Comparison of ENCODE assay signal across 8 cellular contexts in the genomic region with DNA sequence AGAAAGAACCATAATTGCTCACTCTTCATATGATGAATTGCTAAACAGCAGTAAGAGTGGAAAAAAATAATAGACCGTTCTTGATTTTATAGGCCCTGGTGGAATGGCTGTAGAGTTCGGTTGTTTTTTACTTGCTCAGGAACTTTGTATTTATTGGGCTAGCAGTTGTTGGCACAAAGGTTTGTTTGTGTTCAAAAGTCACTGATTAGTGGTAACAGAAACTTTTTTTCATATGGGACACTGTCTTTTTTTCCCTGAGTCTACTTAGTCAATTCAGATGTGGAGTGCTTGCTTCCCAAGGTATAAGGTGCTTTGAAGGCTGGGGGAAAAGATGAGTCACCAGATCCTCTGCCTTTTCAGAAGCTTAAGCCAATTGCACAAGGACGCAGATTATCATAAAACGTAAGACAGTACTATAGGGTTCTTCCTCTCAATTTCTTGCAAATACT. TPM values are rescaled to one million over a fixed set of nuclear protein-coding genes. Genes with fewer than 3 reads are reported as not detected.
A peak's percentile ranks its signal among the peaks of the same experiment; 100 is the strongest.
DNase-seq lines count a peak whose midpoint lies in the region; ATAC-seq and TF ChIP-seq lines count a peak whose summit lies in the region.

No MANE protein-coding gene starts in this region.

- no peak overlapping the region for H2AFZ ChIP-seq in IMR-90 (replicated peaks; ENCODE audit: low read length, poor library complexity)

- ATAC-seq in IMR-90 (ENCODE audit: low read depth) (no peak), GM19397 (IDR thresholded peaks at IDR 0.05; ENCODE audit: unreplicated experiment) (no peak)

- no peak overlapping the region for H4K5ac ChIP-seq in IMR-90 (ENCODE audit: low read depth, low read length)

- no CpG with 5 or more reads among the region's 4 CpGs for WGBS in IMR-90 (ENCODE audit: extremely low coverage in 2 of 2, insufficient read length in 1 of 2), 2 experiments

- TF ChIP-seq POLR2A in IMR-90 (IDR thresholded peaks at IDR 0.05; ENCODE audit: low read depth, low read length), result no peak

- H2AK9ac ChIP-seq in IMR-90 (replicated peaks; ENCODE audit: low read depth, low read length, poor library complexity), result no peak overlapping the region

- no peak overlapping the region for H3K18ac ChIP-seq in IMR-90 (ENCODE audit: low read depth, low read length)

- CTCF ChIA-PET in Caco-2 (lab: Charles Lee), result no interaction called here
- CTCF ChIA-PET in IMR-90 (lab: Yijun Ruan, JAX), result no interaction called here

- H3K4me1 Mint-ChIP-seq in Caco-2 (ENCODE audit: low read depth, unreplicated experiment), result peaks cover 37% of the 10 kb centered on the region

- H3K36me3 ChIP-seq in Caco-2 (ENCODE audit: control insufficient read depth, insufficient read depth, low read length) (no peaks in the 10 kb centered on the region), IMR-90 (ENCODE audit: control insufficient read depth, insufficient read depth, low read length) (no peaks in the 10 kb centered on the region)

- H2BK5ac ChIP-seq in IMR-90 (ENCODE audit: low read depth, low read length, poor library complexity, severe bottlenecking), result no peak overlapping the region

- H3K27me3 Mint-ChIP-seq in Caco-2 (ENCODE audit: insufficient read depth, unreplicated experiment), result no peaks in the 10 kb centered on the region

- H2BK15ac ChIP-seq in IMR-90 (ENCODE audit: low read depth, low read length), result no peak overlapping the region

- H3K4me2 ChIP-seq in IMR-90 (ENCODE audit: low read depth, low read length), result no peak overlapping the region

- no peak overlapping the region for H3K56ac ChIP-seq in IMR-90 (ENCODE audit: extremely low read depth, insufficient read depth, low read length)

- peaks cover 8% of the 10 kb centered on the region; the same call in 1 of the 2 replicates for H3K9me1 ChIP-seq in IMR-90 (ENCODE audit: insufficient read depth, low read length)

- BruUV-seq in Caco-2 (replicated peaks; lab: Mats Ljungman, UMichigan) (no TSS peak), IMR-90 (replicated peaks; lab: Mats Ljungman, UMichigan) (no TSS peak)

- in situ Hi-C loops in IMR-90 (cut with MboI; ENCODE audit: low sequenced_read_pairs), result no loop called here

- H3K9me3 Mint-ChIP-seq in Caco-2 (ENCODE audit: unreplicated experiment), result no peaks in the 10 kb centered on the region

- peaks cover 11% of the 10 kb centered on the region for H3K36me3 Mint-ChIP-seq in Caco-2 (ENCODE audit: insufficient read depth, unreplicated experiment)

- H3K4me3 Mint-ChIP-seq in Caco-2 (ENCODE audit: unreplicated experiment), result peak overlapping the region; percentile 65

- H4K91ac ChIP-seq in IMR-90 (ENCODE audit: insufficient read depth, low read depth, low read length), result no peak overlapping the region

- H3K27ac Mint-ChIP-seq in Caco-2 (ENCODE audit: unreplicated experiment), result peak overlapping the region; percentile 72

- dilution Hi-C loops in IMR-90 (cut with HindIII; ENCODE audit: low sequenced_read_pairs, unreplicated experiment), result no loop called here

- no peak overlapping the region for H3K27ac ChIP-seq in IMR-90 (ENCODE audit: insufficient read depth, low read length)

- H3K9ac ChIP-seq in IMR-90 (ENCODE audit: low read depth, low read length), result no peak overlapping the region

- TF ChIP-seq CTCF in Caco-2 (IDR thresholded peaks at IDR 0.05; ENCODE audit: insufficient read depth in 1 of 2, low read depth in 1 of 2, low read length in 1 of 2, severe bottlenecking in 1 of 2, unreplicated experiment in 1 of 2), result no peak
- no peak for TF ChIP-seq CTCF in IMR-90 (conservative IDR thresholded peaks at IDR 0.05; ENCODE audit: low read depth, low read length)

- TF ChIP-seq RAD21 in IMR-90 (IDR thresholded peaks at IDR 0.05; ENCODE audit: low read length), result no peak

- H3K27me3 ChIP-seq in Caco-2 (replicated peaks; ENCODE audit: control insufficient read depth, insufficient read depth, low read length), result no peaks in the 10 kb centered on the region
- no peaks in the 10 kb centered on the region for H3K27me3 ChIP-seq in IMR-90 (ENCODE audit: control insufficient read depth, insufficient read depth, low read length)

- no peak overlapping the region for H2BK120ac ChIP-seq in IMR-90 (ENCODE audit: low read depth, low read length)

- H3K14ac ChIP-seq in IMR-90 (replicated peaks; ENCODE audit: low read depth, low read length), result no peak overlapping the region

- POLR2A ChIA-PET in Caco-2 (lab: Charles Lee) (no interaction called here), IMR-90 (lab: Charles Lee; ENCODE audit: unreplicated experiment) (interaction anchor here (0.6 kb wide), 1 partner anchor 12 kb away, joined by 4 read pairs; no protein-coding TSS in a partner anchor)

- DNase-seq in Caco-2, result peak; percentile 55 to 65
- DNase-seq in IMR-90, result peak; percentile 61
- peak; percentile 70 for DNase-seq in astrocyte of the hippocampus (ENCODE audit: low read depth, low spot score)
- peak; percentile 17 to 71 for DNase-seq in lung microvascular endothelial cell (ENCODE audit: low read depth in 2 of 2)
- no peak for DNase-seq in NCI-H510A (lab: John Stamatoyannopoulos, UW)
- DNase-seq in NK-92 (lab: John Stamatoyannopoulos, UW; ENCODE audit: unreplicated experiment), result no peak
- DNase-seq in germinal center (ENCODE audit: low spot score), result no peak

- no peak overlapping the region for H3K4ac ChIP-seq in IMR-90 (ENCODE audit: low read depth, low read length)

- no peak overlapping the region for H3K23ac ChIP-seq in IMR-90 (ENCODE audit: low read depth, low read length)

- no peak overlapping the region for H4K8ac ChIP-seq in IMR-90 (ENCODE audit: low read depth in 2 of 2, low read length in 2 of 2)

- H4K20me1 ChIP-seq in IMR-90 (ENCODE audit: insufficient read depth, low read length), result peaks cover 4% of the 10 kb centered on the region; the same call in 1 of the 2 replicates

- intact Hi-C loops in Caco-2 (cut with micrococcal nuclease; ENCODE audit: unreplicated experiment), result loop anchor here (1.0 to 5.0 kb wide), 2 partner anchors 26 to 46 kb away; a partner anchor contains a TSS
- intact Hi-C loops in IMR-90 (cut with micrococcal nuclease), result no loop called here

- H3K4me3 ChIP-seq in Caco-2 (ENCODE audit: low read depth, low read length) (peak overlapping the region; percentile 11; the same call in 1 of the 2 replicates), IMR-90 (ENCODE audit: insufficient read depth, low read depth, low read length) (no peak overlapping the region)

- no peak overlapping the region for H2AK5ac ChIP-seq in IMR-90 (ENCODE audit: low read depth, low read length)

- H3K4me1 ChIP-seq in Caco-2 (peaks cover 28% of the 10 kb centered on the region), IMR-90 (ENCODE audit: control insufficient read depth, insufficient read depth, low read length) (peaks cover 9% of the 10 kb centered on the region)

- H3K9me3 ChIP-seq in Caco-2, result no peaks in the 10 kb centered on the region
- H3K9me3 ChIP-seq in IMR-90 (ENCODE audit: control insufficient read depth, insufficient read depth, low read length), result no peaks in the 10 kb centered on the region

- peaks cover 7 to 31% of the 10 kb centered on the region in 2 experiments; a peak in 3 of 4 replicates for H3K79me1 ChIP-seq in IMR-90 (ENCODE audit: low read depth in 1 of 2, low read length in 2 of 2)

- H2BK20ac ChIP-seq in IMR-90 (ENCODE audit: low read depth, low read length), result no peak overlapping the region

TF ChIP-seq in IMR-90, 13 proteins besides CTCF, POLR2A, EP300 and RAD21:
- TF ChIP-seq FOS (IDR thresholded peaks at IDR 0.05; ENCODE audit: low read depth, low read length) (no peak), MXI1 (IDR thresholded peaks at IDR 0.05; ENCODE audit: borderline replicate concordance, low read depth, low read length) (no peak)

RNA-seq across cellular contexts. Expression of a gene that starts 25.8 kb away (rescaled TPM):
- total RNA-seq in Caco-2 (2022) (20.1 and 20.5 TPM in 2 replicates), IMR-90 (2012; rRNA removed) (3.6 TPM in 2 replicates), lung microvascular endothelial cell (2.6 and 3.3 TPM in 2 replicates)
- polyA plus RNA-seq in IMR-90 (2012; rRNA removed), result 3.3 and 4.2 TPM in 2 replicates
- polyA plus RNA-seq in IMR-90 (2012; cell fraction: cytosol; rRNA removed), result 2.4 and 2.7 TPM in 2 replicates
- polyA plus RNA-seq in IMR-90 (2012; cell fraction: nucleus; rRNA removed; ENCODE audit: low replicate concordance), result 4.7 and 4.8 TPM in 2 replicates

Comparison
In these comparisons a context has a peak if more than half of its experiments do, and no peak if none do; other contexts are left out.
1. DNase-seq: peak in Caco-2 (2 of 2), IMR-90 (single experiment), astrocyte of the hippocampus (single experiment) and lung microvascular endothelial cell (2 of 2); none in NCI-H510A (single experiment), NK-92 (single experiment) and germinal center (single experiment).